26 cellular contexts compared by ENCODE assay signal in the genomic region with DNA sequence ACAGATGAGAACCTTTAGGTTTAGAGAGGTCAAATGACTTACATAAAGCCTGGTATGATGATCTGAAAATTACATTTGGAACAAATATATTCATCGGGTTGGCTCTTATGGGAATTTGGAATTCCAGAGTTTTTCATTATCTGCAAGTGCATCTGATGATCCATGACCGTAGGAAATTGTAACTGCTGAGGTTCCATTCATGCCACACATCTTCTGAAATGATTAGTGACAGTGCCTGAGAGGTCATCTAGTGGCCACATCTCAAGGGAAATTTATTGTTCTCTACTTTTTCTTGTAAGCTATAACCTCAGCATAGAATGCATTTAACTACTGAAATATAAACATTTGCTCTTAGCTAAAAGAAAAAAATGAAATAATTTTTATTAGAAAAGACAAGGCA.
DNase-seq lines count a peak whose midpoint lies in the region; ATAC-seq, FAIRE-seq and TF ChIP-seq lines count a peak whose summit lies in the region.
"Had no signal": no experiment of that assay in that cellular context is flagged by ENCODE, and none has a peak within 500 bp of the region (broad histone marks: within the 10 kb centered on the region; RNA-seq: fewer than 3 reads in every experiment).

No MANE protein-coding gene starts in this region.

- peak; percentile 50 for FAIRE-seq in GM12892 (lab: Jason Lieb, UNC)
- FAIRE-seq: endometrium, H1, HTR-8/SVneo had no signal

- H3K27me3 ChIP-seq in effector memory CD4-positive, alpha-beta T cell (replicated peaks; ENCODE audit: control insufficient read depth, insufficient read depth, low read length, poor library complexity, severe bottlenecking): no peaks in the 10 kb centered on the region
- H3K27me3 ChIP-seq: colonic mucosa, right atrium auricular region had no signal

- H3K4me3 ChIP-seq in effector memory CD4-positive, alpha-beta T cell (ENCODE audit: insufficient read depth, low read depth, low read length, poor library complexity, severe bottlenecking): no peak overlapping the region
- H3K4me3 ChIP-seq: colonic mucosa, right atrium auricular region had no signal

- H3K27ac ChIP-seq in effector memory CD4-positive, alpha-beta T cell (ENCODE audit: insufficient read depth, low read length, poor library complexity, severe bottlenecking): no peak overlapping the region
- H3K27ac ChIP-seq: colonic mucosa, KMS-11, right atrium auricular region had no signal

- ATAC-seq in GM18909 (IDR thresholded peaks at IDR 0.05; ENCODE audit: poor library complexity, unreplicated experiment): peak; percentile 52
- peak; percentile 35 for ATAC-seq in HG02610 (IDR thresholded peaks at IDR 0.05; ENCODE audit: unreplicated experiment)
- peak; percentile 49 for ATAC-seq in HG03196 (IDR thresholded peaks at IDR 0.05; ENCODE audit: unreplicated experiment)
- ATAC-seq: naive thymus-derived CD8-positive, alpha-beta T cell; T-cell had no signal

- DNase-seq in GM12892 (ENCODE audit: insufficient read length): no peak
- no peak for DNase-seq in erythroblast (lab: John Stamatoyannopoulos, UW)
- DNase-seq in NCI-H1417 (lab: John Stamatoyannopoulos, UW): no peak
- no peak for DNase-seq in ACHN
- no peak for DNase-seq in effector memory CD4-positive, alpha-beta T cell
- DNase-seq: 8988T; activated CD4-positive, alpha-beta T cell treated with anti-CD3 and anti-CD28 coated beads, Interleukin-2, amount 10 ng/mL, durations not matched to agents 7 days and 5 days; activated effector memory CD4-positive, alpha-beta T cell treated with Interleukin-2 at 50 U/mL for 16 hours; colonic mucosa; DMS79; glutamatergic neuron; naive thymus-derived CD8-positive, alpha-beta T cell; NCI-H1694 treated with DMSO at 0.1 percent for 48 hours; NCI-H2227 treated with DMSO at 0.1 percent for 48 hours; NCI-H82; SHP77 treated with DMSO at 0.1 percent for 48 hours; stimulated activated CD4-positive, alpha-beta T cell treated with anti-CD3 and anti-CD28 coated beads, Interleukin-12 subunit alpha, Interleukin-12 subunit beta, amount 100 ng/mL, for 4 hours; T-cell had no signal

- in situ Hi-C loops in ACHN (cut with HindIII; ENCODE audit: low pct_ligation_motif_present, low pct_unique_long_range_greater_than_20kb, low sequenced_read_pairs): no loop called here

- TF ChIP-seq POLR2A in GM12892 (IDR thresholded peaks at IDR 0.05; ENCODE audit: low read depth, low read length) (no peak), erythroblast (IDR thresholded peaks at IDR 0.05; ENCODE audit: low read length) (no peak)

- H3K36me3 ChIP-seq in effector memory CD4-positive, alpha-beta T cell (ENCODE audit: control insufficient read depth, insufficient read depth, low read length): no peaks in the 10 kb centered on the region
- H3K36me3 ChIP-seq: colonic mucosa, right atrium auricular region had no signal

- H3K4me1 ChIP-seq in effector memory CD4-positive, alpha-beta T cell (ENCODE audit: control insufficient read depth, insufficient read depth, low read length, poor library complexity, severe bottlenecking): no peaks in the 10 kb centered on the region
- H3K4me1 ChIP-seq: colonic mucosa, right atrium auricular region had no signal

- no peaks in the 10 kb centered on the region for H3K9me3 ChIP-seq in effector memory CD4-positive, alpha-beta T cell (ENCODE audit: control insufficient read depth, low read length)
- H3K9me3 ChIP-seq: colonic mucosa, right atrium auricular region had no signal
